ENCODE assay signal across 8 cellular contexts in genomic region chr1:211323156-211324063, GRCh38. TPM values are rescaled to one million over a fixed set of nuclear protein-coding genes. Genes with fewer than 3 reads are reported as not detected.
DNase-seq lines count a peak whose midpoint lies in the region; ATAC-seq, FAIRE-seq and TF ChIP-seq lines count a peak whose summit lies in the region.

No MANE protein-coding gene starts in this region.

- peaks cover 9% of the 10 kb centered on the region for H3F3A ChIP-seq in neural progenitor cell (ENCODE audit: low read depth)

- CTCF ChIA-PET in activated CD8-positive, alpha-beta T cell treated with anti-CD3 and anti-CD28 coated beads, Interleukin-2, amount 10 ng/mL, durations not matched to agents 7 days and 5 days (lab: Charles Lee), result interaction anchor here (0.6 to 3.8 kb wide), 47 partner anchors 9 to 334 kb away, joined by 3 to 65 read pairs (median 5); no protein-coding TSS in a partner anchor

- peak; percentile 99 for TF ChIP-seq CTCF in D721Med (IDR thresholded peaks at IDR 0.05; ENCODE audit: insufficient read depth, missing control alignments)
- peak; percentile 87 for TF ChIP-seq CTCF in neural progenitor cell (IDR thresholded peaks at IDR 0.05)
- TF ChIP-seq CTCF in vagina (IDR thresholded peaks at IDR 0.05), result peak in 2 of 3 experiments; percentile 30 to 56

- H4K20me1 ChIP-seq in neural progenitor cell (ENCODE audit: low read depth), result no peaks in the 10 kb centered on the region

- TF ChIP-seq POLR2A in vagina (IDR thresholded peaks at IDR 0.05), result no peak

- peaks cover 9% of the 10 kb centered on the region for H3K79me2 ChIP-seq in neural progenitor cell (ENCODE audit: low read depth)

- H3K4me3 ChIP-seq in neural progenitor cell (no peak overlapping the region), vagina (no peak overlapping the region)

- H3K4me1 ChIP-seq in neural progenitor cell (peaks cover 15% of the 10 kb centered on the region), vagina (peaks cover 17% of the 10 kb centered on the region)

- H3K27ac ChIP-seq in neural progenitor cell, result no peak overlapping the region
- no peak overlapping the region for H3K27ac ChIP-seq in vagina

- H3K9me3 ChIP-seq in neural progenitor cell (ENCODE audit: low read depth) (no peaks in the 10 kb centered on the region), vagina (no peaks in the 10 kb centered on the region)

- intact Hi-C loops in vagina (cut with DNase I), result loop anchor here (10.0 kb wide), 1 partner anchor 69 kb away; the partner anchor contains the start of gene RCOR3

- peaks cover 9% of the 10 kb centered on the region for H3K36me3 Mint-ChIP-seq in activated CD8-positive, alpha-beta T cell treated with anti-CD3 and anti-CD28 coated beads, Interleukin-2, amount 10 ng/mL, durations not matched to agents 7 days and 5 days (ENCODE audit: low read depth)
- H3K36me3 Mint-ChIP-seq in neural progenitor cell, result no peaks in the 10 kb centered on the region

- POLR2A ChIA-PET in activated CD8-positive, alpha-beta T cell treated with anti-CD3 and anti-CD28 coated beads, Interleukin-2, amount 10 ng/mL, durations not matched to agents 7 days and 5 days (lab: Charles Lee), result interaction anchor here (1.0 to 1.4 kb wide), 4 partner anchors 16 to 155 kb away, joined by 3 to 5 read pairs (median 4); no protein-coding TSS in a partner anchor

- H3K27me3 Mint-ChIP-seq in activated CD8-positive, alpha-beta T cell treated with anti-CD3 and anti-CD28 coated beads, Interleukin-2, amount 10 ng/mL, durations not matched to agents 7 days and 5 days (ENCODE audit: low read depth), result no peaks in the 10 kb centered on the region
- H3K27me3 Mint-ChIP-seq in neural progenitor cell (ENCODE audit: insufficient read depth, low read depth), result peaks cover 7% of the 10 kb centered on the region

- H3K4me2 ChIP-seq in neural progenitor cell, result no peak overlapping the region

- H3K27me3 ChIP-seq in neural progenitor cell, result peaks cover 25% of the 10 kb centered on the region
- no peaks in the 10 kb centered on the region for H3K27me3 ChIP-seq in vagina

- no peak overlapping the region for H3K4me3 Mint-ChIP-seq in activated CD8-positive, alpha-beta T cell treated with anti-CD3 and anti-CD28 coated beads, Interleukin-2, amount 10 ng/mL, durations not matched to agents 7 days and 5 days
- H3K4me3 Mint-ChIP-seq in neural progenitor cell, result no peak overlapping the region

- no peak overlapping the region for H3K27ac Mint-ChIP-seq in activated CD8-positive, alpha-beta T cell treated with anti-CD3 and anti-CD28 coated beads, Interleukin-2, amount 10 ng/mL, durations not matched to agents 7 days and 5 days
- H3K27ac Mint-ChIP-seq in neural progenitor cell, result no peak overlapping the region

- H3K36me3 ChIP-seq in neural progenitor cell (no peaks in the 10 kb centered on the region), vagina (no peaks in the 10 kb centered on the region)

- ATAC-seq in GM19452 (IDR thresholded peaks at IDR 0.05; ENCODE audit: unreplicated experiment) (peak; percentile 50), HG03521 (IDR thresholded peaks at IDR 0.05; ENCODE audit: unreplicated experiment) (peak; percentile 45), esophagus mucosa (peak; percentile 69)
- peak; percentile 68 for ATAC-seq in activated CD8-positive, alpha-beta T cell treated with anti-CD3 and anti-CD28 coated beads, Interleukin-2, amount 10 ng/mL, durations not matched to agents 7 days and 5 days

- H2AFZ ChIP-seq in neural progenitor cell (replicated peaks), result peak overlapping the region; percentile 76

- FAIRE-seq in D721Med (lab: Jason Lieb, UNC), result peak; percentile 93

- H3K9me3 Mint-ChIP-seq in activated CD8-positive, alpha-beta T cell treated with anti-CD3 and anti-CD28 coated beads, Interleukin-2, amount 10 ng/mL, durations not matched to agents 7 days and 5 days (ENCODE audit: insufficient read depth), result no peaks in the 10 kb centered on the region
- H3K9me3 Mint-ChIP-seq in neural progenitor cell, result no peaks in the 10 kb centered on the region

- no peak overlapping the region for H3K9ac ChIP-seq in neural progenitor cell

- DNase-seq in D721Med (ENCODE audit: insufficient read length, low spot score), result peak; percentile 66
- DNase-seq in NCI-H748 (lab: John Stamatoyannopoulos, UW; ENCODE audit: unreplicated experiment), result peak; percentile 62
- DNase-seq in activated CD8-positive, alpha-beta T cell treated with anti-CD3 and anti-CD28 coated beads, Interleukin-2, amount 10 ng/mL, durations not matched to agents 7 days and 5 days, result peak; percentile 85
- peak; percentile 77 for DNase-seq in neural progenitor cell (ENCODE audit: low spot score)
- DNase-seq in vagina (ENCODE audit: extremely low spot score in 2 of 2), result no peak

- peaks cover 46% of the 10 kb centered on the region for H3K4me1 Mint-ChIP-seq in activated CD8-positive, alpha-beta T cell treated with anti-CD3 and anti-CD28 coated beads, Interleukin-2, amount 10 ng/mL, durations not matched to agents 7 days and 5 days (ENCODE audit: low read depth)
- peaks cover 20% of the 10 kb centered on the region for H3K4me1 Mint-ChIP-seq in neural progenitor cell

RNA-seq across cellular contexts. Expression of gene TRAF5, which starts 3.2 kb away (rescaled TPM):
- total RNA-seq in activated CD8-positive, alpha-beta T cell treated with anti-CD3 and anti-CD28 coated beads, Interleukin-2, amount 10 ng/mL, durations not matched to agents 7 days and 5 days, result 10 to 100 TPM; 61.1 to 64.4 TPM
- 2.8 TPM for total RNA-seq in esophagus mucosa
- total RNA-seq in neural progenitor cell (ENCODE audit: low replicate concordance), result 28.3 and 36.0 TPM in 2 replicates
- total RNA-seq in vagina, result 14.0 TPM

Comparison
In these comparisons a context has a peak if more than half of its experiments do, and no peak if none do; other contexts are left out.
1. DNase-seq: peak in D721Med (single experiment), NCI-H748 (single experiment), activated CD8-positive, alpha-beta T cell treated with anti-CD3 and anti-CD28 coated beads, Interleukin-2, amount 10 ng/mL, durations not matched to agents 7 days and 5 days (single experiment) and neural progenitor cell (single experiment); none in vagina (0 of 2).
2. CTCF ChIP-seq: peak in every context shown above with its lines; median percentile 99 in D721Med; 87 in neural progenitor cell; 43 in vagina.
3. Peak in every context shown above with its lines, with median percentiles within 50 percentile points of each other: ATAC-seq.